Comparison of ENCODE assay signal across 29 cellular contexts in the genomic region with DNA sequence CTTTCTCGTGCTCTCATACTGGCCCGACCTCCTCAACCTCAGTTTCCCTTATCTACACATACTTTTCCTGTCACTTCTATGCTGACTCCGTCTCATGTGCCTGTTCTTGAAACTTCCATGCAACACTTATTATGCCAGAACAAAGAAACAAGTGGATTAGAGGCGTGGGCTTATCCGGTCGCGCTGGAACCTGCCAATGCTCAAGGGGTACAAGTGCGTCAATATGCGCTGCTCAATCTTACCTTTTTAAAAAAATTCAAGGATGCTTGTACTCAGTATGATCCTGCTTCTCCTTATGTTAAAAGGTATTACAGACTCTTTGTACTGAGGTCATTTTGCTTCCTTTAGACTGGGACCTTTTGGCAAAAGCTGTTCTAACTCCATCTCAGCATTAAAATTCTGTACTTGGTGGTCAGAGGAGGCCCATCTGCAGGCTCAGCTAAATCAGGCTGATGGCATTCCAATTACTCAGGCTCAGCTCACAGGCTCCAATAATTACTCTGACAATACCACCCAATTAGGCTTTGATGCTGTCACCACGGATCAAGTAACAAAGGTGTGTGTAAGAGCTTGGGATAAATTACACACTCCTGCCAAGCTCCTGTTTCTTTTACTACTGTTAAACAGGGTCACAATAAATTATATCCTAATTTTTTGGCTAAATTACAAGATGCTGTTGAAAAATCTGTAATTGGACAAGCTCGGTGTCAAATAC. TPM values are rescaled to one million over a fixed set of nuclear protein-coding genes. Genes with fewer than 3 reads are reported as not detected.
DNase-seq lines count a peak whose midpoint lies in the region; ATAC-seq and TF ChIP-seq lines count a peak whose summit lies in the region.
"Had no signal": no experiment of that assay in that cellular context is flagged by ENCODE, and none has a peak within 500 bp of the region (broad histone marks: within the 10 kb centered on the region; RNA-seq: fewer than 3 reads in every experiment).

No MANE protein-coding gene starts in this region.

- no peaks in the 10 kb centered on the region for H3K27me3 ChIP-seq in DND-41 (ENCODE audit: insufficient read depth, low read length, poor library complexity)
- H3K27me3 ChIP-seq: BLaER1 treated with 17β-estradiol and CSF1 and Interleukin-3, amounts not matched to agents 10 nM and 100 nM had no signal

- no peak for DNase-seq in DND-41
- DNase-seq in NCI-H1105 (lab: John Stamatoyannopoulos, UW) = peak; percentile 54
- peak; percentile 83 for DNase-seq in NCI-H748 (lab: John Stamatoyannopoulos, UW; ENCODE audit: unreplicated experiment)
- DNase-seq in epithelial cell of esophagus (ENCODE audit: low read depth) = peak; percentile 74
- DNase-seq in activated CD4-positive, alpha-beta T cell treated with anti-CD3 and anti-CD28 coated beads, Interleukin-2, amount 50 U/mL, for 1 hour = no peak
- DNase-seq in natural killer cell treated with Interleukin-12 subunit alpha and Interleukin-12 subunit beta and Interleukin-15 and Interleukin-18, amount 100 ng/mL, for 72 hours (ENCODE audit: low spot score) = no peak
- DNase-seq: activated CD4-positive, alpha-beta T cell treated with anti-CD3 and anti-CD28 coated beads for 48 hours; activated CD8-positive, alpha-beta memory T cell treated with anti-CD3 and anti-CD28 coated beads, Interleukin-2, amount 10 ng/mL, durations not matched to agents 7 days and 5 days; activated naive CD4-positive, alpha-beta T cell treated with anti-CD3 and anti-CD28 coated beads, Interleukin-2, amount 50 U/mL, for 16 hours; central memory CD4-positive, alpha-beta T cell; GDM1; HCEC 1CT; immature natural killer cell; KBM-7; left ventricle myocardium superior; midbrain; NCI-H345 had no signal

- no peak overlapping the region for H2AFZ ChIP-seq in DND-41 (ENCODE audit: low read depth, low read length)

- no peak overlapping the region for H3K4me3 ChIP-seq in DND-41 (ENCODE audit: low read depth in 1 of 2, low read length in 2 of 2)
- no peak overlapping the region for H3K4me3 ChIP-seq in epithelial cell of esophagus (ENCODE audit: low read length)
- H3K4me3 ChIP-seq: BLaER1 treated with 17β-estradiol and CSF1 and Interleukin-3, amounts not matched to agents 10 nM and 100 nM had no signal

- no peaks in the 10 kb centered on the region for H3K79me2 ChIP-seq in DND-41 (ENCODE audit: insufficient read depth, low read length)

- peaks cover 14 to 23% of the 10 kb centered on the region in 2 donors for H3K27me3 Mint-ChIP-seq in natural killer cell treated with Interleukin-12 subunit alpha and Interleukin-12 subunit beta and Interleukin-15 and Interleukin-18, amount 100 ng/mL, for 72 hours

- H3K36me3 ChIP-seq in DND-41 (ENCODE audit: insufficient read depth, low read length) = no peaks in the 10 kb centered on the region
- H3K36me3 ChIP-seq: BLaER1 treated with 17β-estradiol and CSF1 and Interleukin-3, amounts not matched to agents 10 nM and 100 nM had no signal

- H3K4me1 ChIP-seq in DND-41 (ENCODE audit: insufficient read depth, low read length) = 0 out of 2 replicates have a peak, but pooled peaks cover 6% of the 10 kb centered on the region

- no peak overlapping the region for H3K4me2 ChIP-seq in DND-41 (ENCODE audit: insufficient read depth, low read length)
- H3K4me2 ChIP-seq: BLaER1 treated with 17β-estradiol and CSF1 and Interleukin-3, amounts not matched to agents 10 nM and 100 nM had no signal

- no peak overlapping the region for H3K9ac ChIP-seq in DND-41 (ENCODE audit: low read depth, low read length)
- H3K9ac ChIP-seq: BLaER1 treated with 17β-estradiol and CSF1 and Interleukin-3, amounts not matched to agents 10 nM and 100 nM had no signal

- ATAC-seq in DND-41 (ENCODE audit: insufficient read depth, low read depth) (no peak), HG03457 (IDR thresholded peaks at IDR 0.05; ENCODE audit: unreplicated experiment) (no peak), HG02852 (IDR thresholded peaks at IDR 0.05; ENCODE audit: unreplicated experiment) (no peak)
- ATAC-seq in natural killer cell treated with Interleukin-12 subunit alpha and Interleukin-12 subunit beta and Interleukin-15 and Interleukin-18, amount 100 ng/mL, for 72 hours = no peak
- ATAC-seq: activated CD8-positive, alpha-beta memory T cell treated with anti-CD3 and anti-CD28 coated beads, Interleukin-2, amount 10 ng/mL, durations not matched to agents 7 days and 5 days; left ventricle myocardium superior; stimulated activated memory B cell treated with anti-CD40 and anti-IgM and Interleukin-4, amounts not matched to agents 10 μg/mL and 1 μg/mL and 100 μg/mL, for 72 hours had no signal

- no peaks in the 10 kb centered on the region for H4K20me1 ChIP-seq in DND-41 (ENCODE audit: insufficient read depth, low read length)
- H4K20me1 ChIP-seq: BLaER1 treated with 17β-estradiol and CSF1 and Interleukin-3, amounts not matched to agents 10 nM and 100 nM had no signal

- H3K4me3 Mint-ChIP-seq in natural killer cell treated with Interleukin-12 subunit alpha and Interleukin-12 subunit beta and Interleukin-15 and Interleukin-18, amount 100 ng/mL, for 72 hours = no peak overlapping the region
- H3K4me3 Mint-ChIP-seq: activated CD8-positive, alpha-beta memory T cell treated with anti-CD3 and anti-CD28 coated beads, Interleukin-2, amount 10 ng/mL, durations not matched to agents 7 days and 5 days; activated T-helper 1 cell treated with anti-CD3 and anti-CD28 coated beads, Interleukin-12 subunit alpha, Interleukin-12 subunit beta, Interleukin-2, Interleukin-4 antibody, amounts not matched to agents 30 ng/mL and 10 ng/mL and 1 ng/mL, durations not matched to agents 14 hours and 24 hours and 36 hours; immature natural killer cell; stimulated activated memory B cell treated with anti-CD40 and anti-IgM and Interleukin-4, amounts not matched to agents 10 μg/mL and 1 μg/mL and 100 μg/mL, for 72 hours; T-helper 1 cell treated with Interleukin-12 subunit alpha and Interleukin-12 subunit beta and Interleukin-4 antibody, amounts not matched to agents 30 μg/mL and 1 μg/mL, for 36 hours had no signal

- H3K36me3 Mint-ChIP-seq in natural killer cell treated with Interleukin-12 subunit alpha and Interleukin-12 subunit beta and Interleukin-15 and Interleukin-18, amount 100 ng/mL, for 72 hours = no peaks in the 10 kb centered on the region
- H3K36me3 Mint-ChIP-seq: activated CD8-positive, alpha-beta memory T cell treated with anti-CD3 and anti-CD28 coated beads, Interleukin-2, amount 10 ng/mL, durations not matched to agents 7 days and 5 days; immature natural killer cell; stimulated activated memory B cell treated with anti-CD40 and anti-IgM and Interleukin-4, amounts not matched to agents 10 μg/mL and 1 μg/mL and 100 μg/mL, for 72 hours had no signal

- no peak overlapping the region for H3K27ac Mint-ChIP-seq in natural killer cell treated with Interleukin-12 subunit alpha and Interleukin-12 subunit beta and Interleukin-15 and Interleukin-18, amount 100 ng/mL, for 72 hours
- H3K27ac Mint-ChIP-seq: activated CD8-positive, alpha-beta memory T cell treated with anti-CD3 and anti-CD28 coated beads, Interleukin-2, amount 10 ng/mL, durations not matched to agents 7 days and 5 days; activated T-helper 1 cell treated with anti-CD3 and anti-CD28 coated beads, Interleukin-12 subunit alpha, Interleukin-12 subunit beta, Interleukin-2, Interleukin-4 antibody, amounts not matched to agents 30 ng/mL and 10 ng/mL and 1 ng/mL, durations not matched to agents 14 hours and 24 hours and 36 hours; immature natural killer cell; stimulated activated memory B cell treated with anti-CD40 and anti-IgM and Interleukin-4, amounts not matched to agents 10 μg/mL and 1 μg/mL and 100 μg/mL, for 72 hours; T-helper 1 cell treated with Interleukin-12 subunit alpha and Interleukin-12 subunit beta and Interleukin-4 antibody, amounts not matched to agents 30 μg/mL and 1 μg/mL, for 36 hours had no signal

- 0 out of 2 replicates have a peak overlapping the region, but pooled peaks have one; percentile 16 for H3K27ac ChIP-seq in DND-41 (ENCODE audit: low read length)
- H3K27ac ChIP-seq: BLaER1 treated with 17β-estradiol and CSF1 and Interleukin-3, amounts not matched to agents 10 nM and 100 nM had no signal

- no peaks in the 10 kb centered on the region for H3K9me3 Mint-ChIP-seq in natural killer cell treated with Interleukin-12 subunit alpha and Interleukin-12 subunit beta and Interleukin-15 and Interleukin-18, amount 100 ng/mL, for 72 hours
- H3K9me3 Mint-ChIP-seq: activated T-helper 1 cell treated with anti-CD3 and anti-CD28 coated beads, Interleukin-12 subunit alpha, Interleukin-12 subunit beta, Interleukin-2, Interleukin-4 antibody, amounts not matched to agents 30 ng/mL and 10 ng/mL and 1 ng/mL, durations not matched to agents 14 hours and 24 hours and 36 hours; immature natural killer cell; T-helper 1 cell treated with Interleukin-12 subunit alpha and Interleukin-12 subunit beta and Interleukin-4 antibody, amounts not matched to agents 30 μg/mL and 1 μg/mL, for 36 hours had no signal

- H3K4me1 Mint-ChIP-seq in natural killer cell treated with Interleukin-12 subunit alpha and Interleukin-12 subunit beta and Interleukin-15 and Interleukin-18, amount 100 ng/mL, for 72 hours (ENCODE audit: low read depth in 2 of 2) = no peaks in the 10 kb centered on the region
- H3K4me1 Mint-ChIP-seq: activated CD8-positive, alpha-beta memory T cell treated with anti-CD3 and anti-CD28 coated beads, Interleukin-2, amount 10 ng/mL, durations not matched to agents 7 days and 5 days; immature natural killer cell; stimulated activated memory B cell treated with anti-CD40 and anti-IgM and Interleukin-4, amounts not matched to agents 10 μg/mL and 1 μg/mL and 100 μg/mL, for 72 hours had no signal

- H3K9me3 ChIP-seq in DND-41 (ENCODE audit: insufficient read depth, low read length, severe bottlenecking) = no peaks in the 10 kb centered on the region

- TF ChIP-seq CTCF in DND-41 (IDR thresholded peaks at IDR 0.05; ENCODE audit: borderline replicate concordance, extremely low read depth, low read length, poor library complexity, severe bottlenecking) = no peak
- TF ChIP-seq CTCF in epithelial cell of esophagus (IDR thresholded peaks at IDR 0.05; ENCODE audit: insufficient read depth, low read depth, low read length, missing control alignments) = no peak

RNA-seq across cellular contexts. Expression of gene ALDH3B2, which starts 26.3 kb away (rescaled TPM):
- total RNA-seq in natural killer cell treated with Interleukin-12 subunit alpha and Interleukin-12 subunit beta and Interleukin-15 and Interleukin-18, amount 100 ng/mL, for 72 hours = not detected
- total RNA-seq: activated CD8-positive, alpha-beta memory T cell treated with anti-CD3 and anti-CD28 coated beads, Interleukin-2, amount 10 ng/mL, durations not matched to agents 7 days and 5 days; activated T-helper 1 cell treated with anti-CD3 and anti-CD28 coated beads, Interleukin-12 subunit alpha, Interleukin-12 subunit beta, Interleukin-2, Interleukin-4 antibody, amounts not matched to agents 30 ng/mL and 10 ng/mL and 1 ng/mL, durations not matched to agents 14 hours and 24 hours and 36 hours; dermis microvascular lymphatic vessel endothelial cell; endothelial cell of umbilical vein; left ventricle myocardium superior; posterior vena cava; RPMI7951 had no signal

RNA-seq across cellular contexts. Expression of gene ACY3, which starts 50.2 kb away (rescaled TPM):
- total RNA-seq in natural killer cell treated with Interleukin-12 subunit alpha and Interleukin-12 subunit beta and Interleukin-15 and Interleukin-18, amount 100 ng/mL, for 72 hours = not detected
- total RNA-seq: activated T-helper 1 cell treated with anti-CD3 and anti-CD28 coated beads, Interleukin-12 subunit alpha, Interleukin-12 subunit beta, Interleukin-2, Interleukin-4 antibody, amounts not matched to agents 30 ng/mL and 10 ng/mL and 1 ng/mL, durations not matched to agents 14 hours and 24 hours and 36 hours; dermis microvascular lymphatic vessel endothelial cell; endothelial cell of umbilical vein; left ventricle myocardium superior; posterior vena cava; SK-MEL-5; temporal lobe had no signal

Comparison
In these comparisons a context has a peak if more than half of its experiments do, and no peak if none do; other contexts are left out.
1. DNase-seq: peak in NCI-H1105 (single experiment), NCI-H748 (single experiment) and epithelial cell of esophagus (single experiment); none in DND-41 (single experiment), activated CD4-positive, alpha-beta T cell treated with anti-CD3 and anti-CD28 coated beads, Interleukin-2, amount 50 U/mL, for 1 hour (single experiment) and natural killer cell treated with Interleukin-12 subunit alpha and Interleukin-12 subunit beta and Interleukin-15 and Interleukin-18, amount 100 ng/mL, for 72 hours (single experiment).